13 cellular contexts compared by ENCODE assay signal in genomic region chr12:916240-916639, GRCh38. TPM values are rescaled to one million over a fixed set of nuclear protein-coding genes. Genes with fewer than 3 reads are reported as not detected.
DNase-seq lines count a peak whose midpoint lies in the region; TF ChIP-seq lines count a peak whose summit lies in the region.
"Had no signal": no experiment of that assay in that cellular context is flagged by ENCODE, and none has a peak within 500 bp of the region (broad histone marks: within the 10 kb centered on the region; RNA-seq: fewer than 3 reads in every experiment).

No MANE protein-coding gene starts in this region.

- H3K27ac ChIP-seq in left ventricle myocardium inferior (replicated peaks), result no peak overlapping the region
- H3K27ac ChIP-seq in right atrium auricular region, result no peak overlapping the region
- no peak overlapping the region for H3K27ac ChIP-seq in transverse colon
- H3K27ac ChIP-seq: gastroesophageal sphincter, SJCRH30, WERI-Rb-1 had no signal

- peaks cover 87% of the 10 kb centered on the region for H3K36me3 Mint-ChIP-seq in activated T-cell treated with anti-CD3 and anti-CD28 coated beads, Interleukin-2, amount 50 U/mL, for 24 hours (ENCODE audit: low read depth)

- DNase-seq in left ventricle myocardium inferior (peak; percentile 22), right atrium auricular region (ENCODE audit: low spot score) (no peak), left kidney (ENCODE audit: low read depth, low spot score) (peak; percentile 93), transverse colon (peak; percentile 10), 8988T (no peak), DMS79 (lab: John Stamatoyannopoulos, UW) (no peak), cerebellar cortex (ENCODE audit: low spot score) (no peak)
- DNase-seq in activated T-cell treated with anti-CD3 and anti-CD28 coated beads, Interleukin-2, amount 50 U/mL, for 24 hours, result peak; percentile 48
- DNase-seq: NCI-H524 treated with DMSO at 0.1 percent for 48 hours; SJCRH30; stimulated activated CD4-positive, alpha-beta T cell treated with anti-CD3 and anti-CD28 coated beads, Interleukin-4, amount 100 ng/mL, for 24 hours; WERI-Rb-1 had no signal

- intact Hi-C loops in left ventricle myocardium inferior (cut with micrococcal nuclease) (no loop called here), transverse colon (cut with DNase I; ENCODE audit: low total_unique reads) (no loop called here)

- peaks cover 20% of the 10 kb centered on the region for H3K4me1 ChIP-seq in left ventricle myocardium inferior
- H3K4me1 ChIP-seq in right atrium auricular region, result peaks cover 0 to 5% of the 10 kb centered on the region in 2 donors
- no peaks in the 10 kb centered on the region for H3K4me1 ChIP-seq in transverse colon
- H3K4me1 ChIP-seq: SJCRH30 had no signal

- no peaks in the 10 kb centered on the region for H3K27me3 Mint-ChIP-seq in activated T-cell treated with anti-CD3 and anti-CD28 coated beads, Interleukin-2, amount 50 U/mL, for 24 hours

- H3K27me3 ChIP-seq in left ventricle myocardium inferior (ENCODE audit: low read depth) (no peaks in the 10 kb centered on the region), right atrium auricular region (no peaks in the 10 kb centered on the region), transverse colon (no peaks in the 10 kb centered on the region)
- H3K27me3 ChIP-seq: gastroesophageal sphincter, SJCRH30 had no signal

- TF ChIP-seq EP300 in transverse colon (IDR thresholded peaks at IDR 0.05; ENCODE audit: low read depth), result no peak

- peak overlapping the region; percentile 31 for H3K4me3 Mint-ChIP-seq in activated T-cell treated with anti-CD3 and anti-CD28 coated beads, Interleukin-2, amount 50 U/mL, for 24 hours

- no peaks in the 10 kb centered on the region for H3K9me3 Mint-ChIP-seq in activated T-cell treated with anti-CD3 and anti-CD28 coated beads, Interleukin-2, amount 50 U/mL, for 24 hours

- TF ChIP-seq CTCF in left ventricle myocardium inferior (IDR thresholded peaks at IDR 0.05; ENCODE audit: borderline replicate concordance) (no peak), right atrium auricular region (IDR thresholded peaks at IDR 0.05) (no peak), transverse colon (IDR thresholded peaks at IDR 0.05) (no peak)

- peaks cover 74% of the 10 kb centered on the region for H3K36me3 ChIP-seq in left ventricle myocardium inferior
- peaks cover 55% of the 10 kb centered on the region for H3K36me3 ChIP-seq in right atrium auricular region
- H3K36me3 ChIP-seq in transverse colon, result peaks cover 0 to 50% (median 12%) of the 10 kb centered on the region in 4 donors

- in situ Hi-C loops in transverse colon (cut with MboI; ENCODE audit: low pct_ligation_motif_present in 1 of 4, low pct_unique_long_range_greater_than_20kb in 1 of 4, low sequenced_read_pairs in 3 of 4), result no loop called here

- no peaks in the 10 kb centered on the region for H3K9me3 ChIP-seq in left ventricle myocardium inferior (replicated peaks)
- no peaks in the 10 kb centered on the region for H3K9me3 ChIP-seq in right atrium auricular region
- no peaks in the 10 kb centered on the region for H3K9me3 ChIP-seq in transverse colon
- H3K9me3 ChIP-seq: gastroesophageal sphincter, SJCRH30 had no signal

- TF ChIP-seq POLR2A in transverse colon (IDR thresholded peaks at IDR 0.05), result no peak

- peak overlapping the region; percentile 92 for H3K27ac Mint-ChIP-seq in activated T-cell treated with anti-CD3 and anti-CD28 coated beads, Interleukin-2, amount 50 U/mL, for 24 hours

- H3K4me3 ChIP-seq in left ventricle myocardium inferior (no peak overlapping the region), right atrium auricular region (no peak overlapping the region), transverse colon (no peak overlapping the region)
- H3K4me3 ChIP-seq: gastroesophageal sphincter, SJCRH30 had no signal

- peaks cover 32% of the 10 kb centered on the region for H3K4me1 Mint-ChIP-seq in activated T-cell treated with anti-CD3 and anti-CD28 coated beads, Interleukin-2, amount 50 U/mL, for 24 hours (ENCODE audit: low read depth)

- 73% methylated on average over 27 of the region's 27 CpGs; no CpG with 5 or more reads in 1 of the 2 donors for WGBS in transverse colon (ENCODE audit: low coverage in 1 of 2), 2 donors

RNA-seq across cellular contexts. Expression of gene RAD52, which starts 33.3 kb away (rescaled TPM):
- total RNA-seq in left ventricle myocardium inferior (9.3 TPM), right atrium auricular region (1 to 10 TPM; 7.4 to 8.8 TPM), transverse colon (10 to 100 TPM; 12.7 to 84.2 (median 31.4) TPM)

Comparison
In these comparisons a context has a peak if more than half of its experiments do, and no peak if none do; other contexts are left out.
1. DNase-seq: peak in left ventricle myocardium inferior (single experiment), activated T-cell treated with anti-CD3 and anti-CD28 coated beads, Interleukin-2, amount 50 U/mL, for 24 hours (single experiment), left kidney (single experiment) and transverse colon (single experiment); none in right atrium auricular region (single experiment), 8988T (single experiment), DMS79 (single experiment) and cerebellar cortex (single experiment).